Comparison of ENCODE assay signal across 8 cellular contexts in genomic region chr14:58331111-58331510, GRCh38. TPM values are rescaled to one million over a fixed set of nuclear protein-coding genes. Genes with fewer than 3 reads are reported as not detected.
DNase-seq lines count a peak whose midpoint lies in the region; ATAC-seq and TF ChIP-seq lines count a peak whose summit lies in the region.

No MANE protein-coding gene starts in this region.

- intact Hi-C loops in left colon (cut with DNase I, micrococcal nuclease), result no loop called here

- H3K4me3 ChIP-seq in AG04449 (ENCODE audit: low read depth, low read length), result no peak overlapping the region

- TF ChIP-seq CTCF in AG04449 (IDR thresholded peaks at IDR 0.05; ENCODE audit: insufficient read depth, low read length, missing control alignments), result no peak

- peak overlapping the region; percentile 89 for H3K27ac ChIP-seq in cingulate gyrus (ENCODE audit: low read depth, low read length)

- POLR2A ChIA-PET in AG04449 (lab: Yijun Ruan, JAX), result no interaction called here

- CTCF ChIA-PET in AG04449 (lab: Yijun Ruan, JAX), result no interaction called here

- peak; percentile 89 for ATAC-seq in GM19023 (IDR thresholded peaks at IDR 0.05; ENCODE audit: unreplicated experiment)
- peak; percentile 78 for ATAC-seq in HG03196 (IDR thresholded peaks at IDR 0.05; ENCODE audit: unreplicated experiment)
- ATAC-seq in left colon, result peak; percentile 83

- DNase-seq in AG04449 (ENCODE audit: low read depth, low spot score) (peak; percentile 88), NCI-H2227 treated with DMSO at 0.1 percent for 48 hours (lab: John Stamatoyannopoulos, UW) (peak; percentile 96), left colon (peak; percentile 85 to 92)
- peak; percentile 90 for DNase-seq in activated CD4-positive, alpha-beta T cell treated with anti-CD3 and anti-CD28 coated beads for 4 hours
- peak; percentile 83 for DNase-seq in stimulated activated CD4-positive, alpha-beta T cell treated with anti-CD3 and anti-CD28 coated beads, Interleukin-1b, Interleukin-23, amount 100 ng/mL, for 48 hours

RNA-seq across cellular contexts. Expression of gene ARID4A, which starts 32.8 kb away (rescaled TPM):
- total RNA-seq in left colon, result 10 to 100 TPM; 23.4 to 34.0 TPM
